Comparison of ENCODE assay signal across 36 cellular contexts in the genomic region with DNA sequence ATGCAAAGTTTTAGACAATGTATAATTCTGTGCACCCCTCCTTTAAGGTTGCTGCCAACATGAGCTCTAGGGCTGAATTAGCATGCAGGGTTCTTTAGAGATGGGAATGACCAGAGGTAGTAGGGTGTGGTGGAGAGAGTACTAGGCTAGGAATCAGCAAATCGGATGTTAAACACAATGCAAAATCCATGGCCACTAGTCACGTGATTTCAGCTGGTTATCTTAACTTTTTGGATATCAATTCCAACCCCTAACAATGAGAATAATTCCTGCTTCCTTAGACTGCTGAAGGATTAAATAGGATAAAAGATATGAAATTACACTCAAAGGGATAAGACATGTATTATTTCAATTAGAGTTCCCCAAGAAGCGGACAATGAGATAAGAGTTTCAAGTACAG. TPM values are rescaled to one million over a fixed set of nuclear protein-coding genes. Genes with fewer than 3 reads are reported as not detected.
"Had no signal": no experiment of that assay in that cellular context is flagged by ENCODE, and none has a peak within 500 bp of the region (broad histone marks: within the 10 kb centered on the region; RNA-seq: fewer than 3 reads in every experiment).

No MANE protein-coding gene starts in this region.

- H3K36me3 ChIP-seq: adrenal gland, ascending aorta, brain microvascular endothelial cell, breast epithelium, cardiac muscle cell had no signal

- H3K27me3 ChIP-seq: ascending aorta, body of pancreas, brain microvascular endothelial cell, breast epithelium, cardiac muscle cell had no signal

- H3K27ac ChIP-seq: adrenal gland, body of pancreas, brain microvascular endothelial cell, breast epithelium, cardiac muscle cell had no signal

- ATAC-seq: activated naive CD4-positive, alpha-beta T cell treated with anti-CD3 and anti-CD28 coated beads, Interleukin-2, amount 50 U/mL, for 72 hours; activated naive CD8-positive, alpha-beta T cell treated with anti-CD3 and anti-CD28 coated beads, Interleukin-2, amount 50 U/mL, for 24 hours; activated T-cell treated with anti-CD3 and anti-CD28 coated beads, Interleukin-2, amount 50 U/mL, for 4 hours; activated T-cell treated with anti-CD3 and anti-CD28 coated beads, Interleukin-2, amount 50 U/mL, for 72 hours; activated T-helper 17 cell treated with anti-CD3 and anti-CD28 coated beads, Interleukin-2, amount 50 U/mL, for 72 hours; body of pancreas had no signal

- DNase-seq: activated effector memory CD4-positive, alpha-beta T cell treated with anti-CD3 and anti-CD28 coated beads, Interleukin-2, amount 50 U/mL, for 16 hours; activated effector memory CD4-positive, alpha-beta T cell treated with Interleukin-2 at 50 U/mL for 16 hours; activated gamma-delta T cell; activated gamma-delta T cell treated with Interleukin-2 at 50 U/mL for 16 hours; activated naive CD4-positive, alpha-beta T cell; activated naive CD4-positive, alpha-beta T cell treated with anti-CD3 and anti-CD28 coated beads for 36 hours; activated naive CD4-positive, alpha-beta T cell treated with anti-CD3 and anti-CD28 coated beads, Interleukin-2, amount 10 ng/mL, durations not matched to agents 7 days and 5 days; activated naive CD4-positive, alpha-beta T cell treated with anti-CD3 and anti-CD28 coated beads, Interleukin-2, amount 50 U/mL, for 16 hours; activated naive CD4-positive, alpha-beta T cell treated with Interleukin-2 at 50 U/mL for 16 hours; activated naive CD8-positive, alpha-beta T cell treated with anti-CD3 and anti-CD28 coated beads for 36 hours; activated naive CD8-positive, alpha-beta T cell treated with anti-CD3 and anti-CD28 coated beads, Interleukin-2, amount 10 ng/mL, durations not matched to agents 7 days and 5 days; activated naive CD8-positive, alpha-beta T cell treated with anti-CD3 and anti-CD28 coated beads, Interleukin-2, amount 50 U/mL, for 24 hours; activated T-cell treated with anti-CD3 and anti-CD28 coated beads, Interleukin-2, amount 50 U/mL, for 24 hours; activated T-cell treated with anti-CD3 and anti-CD28 coated beads, Interleukin-2, amount 50 U/mL, for 4 hours; activated T-cell treated with anti-CD3 and anti-CD28 coated beads, Interleukin-2, amount 50 U/mL, for 48 hours; activated T-cell treated with anti-CD3 and anti-CD28 coated beads, Interleukin-2, amount 50 U/mL, for 72 hours; adrenal gland; amniotic stem cell; amygdala; anterior cingulate cortex; aorta; body of pancreas; brain microvascular endothelial cell; caudate nucleus; central memory CD4-positive, alpha-beta T cell; cerebellar nuclear complex had no signal

- H3K4me1 ChIP-seq: adrenal gland, body of pancreas, breast epithelium had no signal

- H3K4me3 ChIP-seq: adrenal gland, ascending aorta, body of pancreas, breast epithelium, cardiac muscle cell had no signal

- H3K9me3 ChIP-seq: adrenal gland, ascending aorta, breast epithelium had no signal

- FAIRE-seq: astrocyte, bronchial epithelial cell had no signal

RNA-seq across cellular contexts. Expression of gene ADRA1D, which starts 26.6 kb away (rescaled TPM):
- total RNA-seq: activated naive CD4-positive, alpha-beta T cell treated with anti-CD3 and anti-CD28 coated beads for 36 hours; activated naive CD4-positive, alpha-beta T cell treated with anti-CD3 and anti-CD28 coated beads, Interleukin-2, amount 50 U/mL, for 72 hours; activated naive CD8-positive, alpha-beta T cell treated with anti-CD3 and anti-CD28 coated beads for 36 hours; activated naive CD8-positive, alpha-beta T cell treated with anti-CD3 and anti-CD28 coated beads, Interleukin-2, amount 10 ng/mL, durations not matched to agents 7 days and 5 days; activated T-cell treated with anti-CD3 and anti-CD28 coated beads, Interleukin-2, amount 50 U/mL, for 4 hours; activated T-cell treated with anti-CD3 and anti-CD28 coated beads, Interleukin-2, amount 50 U/mL, for 72 hours; activated T-helper 1 cell treated with anti-CD3 and anti-CD28 coated beads, Interleukin-12 subunit alpha, Interleukin-12 subunit beta, Interleukin-2, Interleukin-4 antibody, amounts not matched to agents 30 ng/mL and 10 ng/mL and 1 ng/mL, durations not matched to agents 14 hours and 24 hours and 36 hours; activated T-helper 17 cell treated with anti-CD3 and anti-CD28 coated beads, Interleukin-2, amount 50 U/mL, for 72 hours; activated T-helper 2 cell treated with anti-CD3 and anti-CD28 coated beads, Interferon-gamma antibody, Interleukin-2, Interleukin-4, amounts not matched to agents 10 μg/mL and 5 μg/mL and 100 μg/mL, durations not matched to agents 14 hours and 24 hours and 36 hours; astrocyte; body of pancreas; bronchial epithelial cell; chondrocyte had no signal
